ENCODE assay signal across 13 cellular contexts in the genomic region with DNA sequence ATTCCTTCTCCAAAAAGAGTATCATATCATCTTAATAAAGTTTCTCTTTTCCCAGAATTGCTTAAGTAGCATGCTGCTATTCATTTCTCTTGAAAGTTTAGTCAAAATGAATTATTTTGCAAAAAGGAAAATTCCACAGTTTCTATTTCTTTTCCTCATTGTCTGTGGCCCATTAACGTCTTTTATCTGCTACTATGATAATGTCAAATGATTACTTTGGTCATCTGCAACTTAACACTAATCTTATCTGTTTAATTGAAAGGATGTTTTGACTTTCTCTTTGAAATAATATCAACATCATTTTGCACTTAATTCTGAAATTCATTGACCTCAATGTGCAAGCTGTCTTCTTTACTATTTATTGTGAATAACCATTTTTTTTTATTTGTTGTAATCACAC.
DNase-seq lines count a peak whose midpoint lies in the region; ATAC-seq and TF ChIP-seq lines count a peak whose summit lies in the region.
"Had no signal": no experiment of that assay in that cellular context is flagged by ENCODE, and none has a peak within 500 bp of the region (broad histone marks: within the 10 kb centered on the region; RNA-seq: fewer than 3 reads in every experiment).

No MANE protein-coding gene starts in this region.

- no peak overlapping the region for H3K4me3 ChIP-seq in GM23248
- peak overlapping the region; percentile 58 for H3K4me3 ChIP-seq in adipocyte (ENCODE audit: low read length)
- H3K4me3 ChIP-seq in gastroesophageal sphincter: no peak overlapping the region
- no peak overlapping the region for H3K4me3 ChIP-seq in skeletal muscle satellite cell (ENCODE audit: low read length)
- H3K4me3 ChIP-seq in Peyer's patch: no peak overlapping the region
- no peak overlapping the region for H3K4me3 ChIP-seq in foreskin fibroblast (ENCODE audit: low read depth in 1 of 2, low read length in 2 of 2)

- H3K9ac ChIP-seq in GM23248 (no peak overlapping the region), adipocyte (ENCODE audit: low read length) (peak overlapping the region; percentile 51), skeletal muscle satellite cell (ENCODE audit: low read depth, low read length) (peak overlapping the region; percentile 3)

- no peaks in the 10 kb centered on the region for H3F3A ChIP-seq in GM23248 (ENCODE audit: insufficient read depth)

- TF ChIP-seq CTCF in gastroesophageal sphincter (IDR thresholded peaks at IDR 0.05) (no peak), Peyer's patch (IDR thresholded peaks at IDR 0.05) (no peak), foreskin fibroblast (IDR thresholded peaks at IDR 0.05; ENCODE audit: low read depth, low read length) (no peak)

- no peak for ATAC-seq in gastroesophageal sphincter
- ATAC-seq in GM19328 (IDR thresholded peaks at IDR 0.05; ENCODE audit: unreplicated experiment): no peak

- no peaks in the 10 kb centered on the region for H4K20me1 ChIP-seq in GM23248 (ENCODE audit: insufficient read depth)

- in situ Hi-C loops in GM23248 (cut with MboI): no loop called here

- H3K9me3 ChIP-seq in GM23248 (ENCODE audit: low read depth) (no peaks in the 10 kb centered on the region), adipocyte (ENCODE audit: control insufficient read depth, low read length) (no peaks in the 10 kb centered on the region), gastroesophageal sphincter (no peaks in the 10 kb centered on the region), skeletal muscle satellite cell (replicated peaks; ENCODE audit: low read length) (no peaks in the 10 kb centered on the region), Peyer's patch (no peaks in the 10 kb centered on the region)

- DNase-seq in GM23248: no peak
- DNase-seq in adipocyte (ENCODE audit: low read depth): peak; percentile 3
- no peak for DNase-seq in Peyer's patch
- no peak for DNase-seq in foreskin fibroblast
- DNase-seq: CD4-positive, alpha-beta memory T cell; KG1; NCI-H1436 treated with DMSO at 0.1 percent for 48 hours; NCI-H2081 treated with DMSO at 0.1 percent for 48 hours; NCI-H510A; SHP77 had no signal

- H3K4me2 ChIP-seq in GM23248 (ENCODE audit: unreplicated experiment): peak overlapping the region; percentile 19
- no peak overlapping the region for H3K4me2 ChIP-seq in skeletal muscle satellite cell (ENCODE audit: low read length)

- no peaks in the 10 kb centered on the region for H3K36me3 ChIP-seq in GM23248 (ENCODE audit: low read depth)
- no peaks in the 10 kb centered on the region for H3K36me3 ChIP-seq in adipocyte (ENCODE audit: control insufficient read depth, insufficient read depth, low read length, severe bottlenecking)
- H3K36me3 ChIP-seq in gastroesophageal sphincter: no peaks in the 10 kb centered on the region
- H3K36me3 ChIP-seq in skeletal muscle satellite cell (ENCODE audit: insufficient read depth, low read length): no peaks in the 10 kb centered on the region
- H3K36me3 ChIP-seq in Peyer's patch: peaks cover 0 to 6% (median 0%) of the 10 kb centered on the region in 3 donors

- WGBS in GM23248 (ENCODE audit: low coverage in 1 of 2, low lambda C conversion rate in 2 of 2, missing lambda C conversion rate in 2 of 2), 2 experiments: 33 to 49% methylated on average over 1 of the region's 1 CpG
- WGBS in gastroesophageal sphincter (ENCODE audit: low coverage in 1 of 2), 2 donors: 5 to 15% methylated on average over 1 of the region's 1 CpG

- H3K4me1 ChIP-seq in GM23248 (ENCODE audit: insufficient read depth) (peaks cover 24% of the 10 kb centered on the region), adipocyte (ENCODE audit: control insufficient read depth, insufficient read depth, low read length) (peaks cover 34% of the 10 kb centered on the region), gastroesophageal sphincter (peaks cover 3 to 57% (median 4%) of the 10 kb centered on the region in 3 donors), skeletal muscle satellite cell (ENCODE audit: control insufficient read depth, insufficient read depth, low read length) (peaks cover 26% of the 10 kb centered on the region), Peyer's patch (no peaks in the 10 kb centered on the region)

- H3K27ac ChIP-seq in GM23248 (no peak overlapping the region), gastroesophageal sphincter (peak overlapping the region in 3 of 4 donors; percentile 25 to 69 (median 49)), Peyer's patch (no peak overlapping the region)

- no peak for TF ChIP-seq EP300 in gastroesophageal sphincter (IDR thresholded peaks at IDR 0.05)

- peak overlapping the region; percentile 32 for H2AFZ ChIP-seq in GM23248

- H3K27me3 ChIP-seq in GM23248 (replicated peaks; ENCODE audit: insufficient read depth) (no peaks in the 10 kb centered on the region), adipocyte (replicated peaks; ENCODE audit: control insufficient read depth, insufficient read depth, low read length) (no peaks in the 10 kb centered on the region), gastroesophageal sphincter (no peaks in the 10 kb centered on the region), skeletal muscle satellite cell (ENCODE audit: control insufficient read depth, insufficient read depth, low read length) (no peaks in the 10 kb centered on the region), Peyer's patch (no peaks in the 10 kb centered on the region)

- no peaks in the 10 kb centered on the region for H3K79me2 ChIP-seq in GM23248 (ENCODE audit: insufficient read depth)

- no peaks in the 10 kb centered on the region for H3K9me2 ChIP-seq in GM23248 (ENCODE audit: insufficient read depth)

- TF ChIP-seq POLR2A in gastroesophageal sphincter (IDR thresholded peaks at IDR 0.05) (no peak), Peyer's patch (IDR thresholded peaks at IDR 0.05) (no peak)

Comparison
In these comparisons a context has a peak if more than half of its experiments do, and no peak if none do; other contexts are left out.
1. H3K27ac ChIP-seq: peak in gastroesophageal sphincter (3 of 4); none in GM23248 (single experiment) and Peyer's patch (0 of 4).